ENCODE assay signal across 1 cellular context in the genomic region with DNA sequence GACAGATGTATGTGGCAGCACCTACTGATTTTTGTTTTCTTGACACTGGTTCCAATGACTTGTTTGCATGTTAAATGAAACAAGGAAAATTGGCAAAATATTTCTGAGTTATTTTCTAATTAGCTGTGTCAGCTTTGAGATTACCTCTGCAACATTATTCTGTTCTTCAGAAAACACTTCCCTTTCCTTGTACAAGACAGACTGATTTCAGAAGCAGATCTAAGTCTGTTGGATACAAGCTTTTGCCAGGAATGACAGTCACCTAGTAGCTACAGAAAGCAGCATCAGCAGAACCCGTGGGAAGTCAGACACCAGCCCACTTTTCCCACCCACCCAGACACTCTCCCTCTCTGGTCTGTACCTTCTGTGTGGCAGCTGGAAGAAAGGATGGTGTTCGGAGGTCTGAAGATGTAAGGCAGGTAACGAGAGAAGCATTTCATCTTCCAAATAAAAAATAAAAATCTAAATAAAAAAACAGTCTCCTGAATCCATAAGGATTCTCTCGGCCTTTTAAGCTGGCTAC.
TF ChIP-seq lines count a peak whose summit lies in the region.

No MANE protein-coding gene starts in this region.

TF ChIP-seq in H1, 55 proteins besides CTCF, POLR2A, EP300 and RAD21:
- no peak for TF ChIP-seq SIRT6 (IDR thresholded peaks at IDR 0.05; ENCODE audit: low read length)
